Comparison of ENCODE assay signal across 18 cellular contexts in genomic region chr5:2178528-2178927, GRCh38.
DNase-seq lines count a peak whose midpoint lies in the region; ATAC-seq, FAIRE-seq and TF ChIP-seq lines count a peak whose summit lies in the region.
"Had no signal": no experiment of that assay in that cellular context is flagged by ENCODE, and none has a peak within 500 bp of the region (broad histone marks: within the 10 kb centered on the region; RNA-seq: fewer than 3 reads in every experiment).

No MANE protein-coding gene starts in this region.

- POLR2A ChIA-PET in HepG2 (lab: Yijun Ruan, JAX), result no interaction called here

- H3K27me3 ChIP-seq in H9 (ENCODE audit: insufficient read depth, low read length), result no peaks in the 10 kb centered on the region
- H3K27me3 ChIP-seq in HepG2 (ENCODE audit: control insufficient read depth in 1 of 2, insufficient read depth in 2 of 2, low read length in 2 of 2), result peaks cover 5 to 41% of the 10 kb centered on the region in 2 experiments
- H3K27me3 ChIP-seq: BLaER1 had no signal

- TF ChIP-seq POLR2A in HepG2 (IDR thresholded peaks at IDR 0.05; ENCODE audit: insufficient read depth in 1 of 2, low read depth in 2 of 2, low read length in 2 of 2), result no peak

- no peak overlapping the region for H3K27ac ChIP-seq in H9 (ENCODE audit: insufficient read length, low read depth, low read length)
- no peak overlapping the region for H3K27ac ChIP-seq in HepG2 (ENCODE audit: extremely low read length, insufficient read depth, low read length)
- H3K27ac ChIP-seq: BLaER1 had no signal

- H3K23ac ChIP-seq in H9 (ENCODE audit: insufficient read length, low read depth, low read length), result no peak overlapping the region

- FAIRE-seq in HepG2 (lab: Jason Lieb, UNC), result no peak
- FAIRE-seq: HTR-8/SVneo had no signal

- no peaks in the 10 kb centered on the region for H3K23me2 ChIP-seq in H9 (ENCODE audit: insufficient read length, low read depth, low read length, poor library complexity, severe bottlenecking)

- no peak overlapping the region for H3K4ac ChIP-seq in H9 (ENCODE audit: low read depth, low read length)

- H3K14ac ChIP-seq in H9 (ENCODE audit: insufficient read depth, low read length), result peak overlapping the region; percentile 8; the same call in 1 of the 2 replicates

- no peak overlapping the region for H2BK5ac ChIP-seq in H9 (ENCODE audit: insufficient read length, low read length)

- H3K4me3 Mint-ChIP-seq in activated naive CD8-positive, alpha-beta T cell treated with anti-CD3 and anti-CD28 coated beads, Interleukin-2, amount 50 U/mL, for 24 hours, result no peak overlapping the region
- H3K4me3 Mint-ChIP-seq in activated naive CD8-positive, alpha-beta T cell treated with anti-CD3 and anti-CD28 coated beads for 36 hours, result no peak overlapping the region
- H3K4me3 Mint-ChIP-seq in H9, result no peak overlapping the region
- H3K4me3 Mint-ChIP-seq: CD14-positive monocyte; CD4-positive, alpha-beta memory T cell had no signal

- in situ Hi-C loops in HepG2 (cut with HindIII; ENCODE audit: extremely low pct_ligation_motif_present, low pct_unique_long_range_greater_than_20kb), result no loop called here

- no peaks in the 10 kb centered on the region for H3K4me1 ChIP-seq in H9 (ENCODE audit: insufficient read depth, low read length)
- H3K4me1 ChIP-seq in HepG2 (ENCODE audit: insufficient read depth, low read length), result no peaks in the 10 kb centered on the region

- no peak overlapping the region for H3K18ac ChIP-seq in H9 (ENCODE audit: insufficient read length, low read depth, low read length)

- no peaks in the 10 kb centered on the region for H4K20me1 ChIP-seq in H9 (ENCODE audit: control insufficient read depth, insufficient read depth, insufficient read length)
- H4K20me1 ChIP-seq in HepG2 (ENCODE audit: insufficient read depth, low read length), result no peaks in the 10 kb centered on the region
- H4K20me1 ChIP-seq: BLaER1 had no signal

- no peak overlapping the region for H2BK20ac ChIP-seq in H9 (ENCODE audit: low read depth, low read length, poor library complexity, severe bottlenecking)

- H2AFZ ChIP-seq in H9 (ENCODE audit: low read length) (no peak overlapping the region), HepG2 (ENCODE audit: low read length) (no peak overlapping the region)

- CTCF ChIA-PET in HepG2 (lab: Yijun Ruan, JAX; ENCODE audit: low intra/inter-chr PET ratio, low total read pairs), result no interaction called here

- BruUV-seq in HepG2 (replicated peaks; lab: Mats Ljungman, UMichigan), result no TSS peak

- H3K9ac ChIP-seq in H9 (ENCODE audit: extremely low read depth, insufficient read length, low read length) (no peak overlapping the region), HepG2 (ENCODE audit: insufficient read depth, low read depth, low read length) (no peak overlapping the region)
- H3K9ac ChIP-seq: BLaER1 had no signal

- no peak overlapping the region for H3K27ac Mint-ChIP-seq in activated naive CD8-positive, alpha-beta T cell treated with anti-CD3 and anti-CD28 coated beads, Interleukin-2, amount 50 U/mL, for 24 hours
- no peak overlapping the region for H3K27ac Mint-ChIP-seq in activated naive CD8-positive, alpha-beta T cell treated with anti-CD3 and anti-CD28 coated beads for 36 hours
- H3K27ac Mint-ChIP-seq in H9, result no peak overlapping the region
- H3K27ac Mint-ChIP-seq: CD14-positive monocyte; CD4-positive, alpha-beta memory T cell had no signal

- H3K79me1 ChIP-seq in H9 (ENCODE audit: insufficient read depth, low read depth, low read length, poor library complexity, severe bottlenecking), result no peaks in the 10 kb centered on the region

- no peaks in the 10 kb centered on the region for H3K9me3 Mint-ChIP-seq in activated naive CD8-positive, alpha-beta T cell treated with anti-CD3 and anti-CD28 coated beads, Interleukin-2, amount 50 U/mL, for 24 hours
- H3K9me3 Mint-ChIP-seq in activated naive CD8-positive, alpha-beta T cell treated with anti-CD3 and anti-CD28 coated beads for 36 hours, result no peaks in the 10 kb centered on the region
- H3K9me3 Mint-ChIP-seq in H9, result no peaks in the 10 kb centered on the region
- H3K9me3 Mint-ChIP-seq: CD4-positive, alpha-beta memory T cell had no signal

- H2BK120ac ChIP-seq in H9 (ENCODE audit: low read depth, low read length, poor library complexity, severe bottlenecking), result no peak overlapping the region

- H2AK5ac ChIP-seq in H9 (ENCODE audit: insufficient read length, low read length), result no peak overlapping the region

- no peak overlapping the region for H3K4me2 ChIP-seq in H9 (ENCODE audit: insufficient read depth, insufficient read length, low read length)
- H3K4me2 ChIP-seq in HepG2 (ENCODE audit: low read depth, low read length), result no peak overlapping the region
- H3K4me2 ChIP-seq: BLaER1 had no signal

- no CpG with 5 or more reads among the region's 12 CpGs for WGBS in H9 (ENCODE audit: extremely low coverage, insufficient read length, low lambda C conversion rate)
- 20% methylated on average over 1 of the region's 12 CpGs for WGBS in HepG2 (ENCODE audit: low lambda C conversion rate)

- no peaks in the 10 kb centered on the region for H3K27me3 Mint-ChIP-seq in activated naive CD8-positive, alpha-beta T cell treated with anti-CD3 and anti-CD28 coated beads, Interleukin-2, amount 50 U/mL, for 24 hours
- peaks cover 3% of the 10 kb centered on the region for H3K27me3 Mint-ChIP-seq in activated naive CD8-positive, alpha-beta T cell treated with anti-CD3 and anti-CD28 coated beads for 36 hours
- no peaks in the 10 kb centered on the region for H3K27me3 Mint-ChIP-seq in H9 (ENCODE audit: low read depth)
- H3K27me3 Mint-ChIP-seq: CD4-positive, alpha-beta memory T cell had no signal

- H3K79me2 ChIP-seq in H9 (ENCODE audit: insufficient read depth, low read length) (no peaks in the 10 kb centered on the region), HepG2 (ENCODE audit: insufficient read depth, low read length) (no peaks in the 10 kb centered on the region)

- DNase-seq in activated naive CD8-positive, alpha-beta T cell treated with anti-CD3 and anti-CD28 coated beads, Interleukin-2, amount 50 U/mL, for 24 hours, result no peak
- DNase-seq in activated naive CD8-positive, alpha-beta T cell treated with anti-CD3 and anti-CD28 coated beads for 36 hours, result no peak
- peak; percentile 23 for DNase-seq in H9
- no peak for DNase-seq in HepG2 (ENCODE audit: low spot score)
- peak; percentile 75 for DNase-seq in posterior vena cava (ENCODE audit: low spot score)
- DNase-seq in NCI-H2107 treated with DMSO at 0.1 percent for 48 hours (lab: John Stamatoyannopoulos, UW; ENCODE audit: unreplicated experiment), result no peak
- DNase-seq in NOMO-1 (lab: John Stamatoyannopoulos, UW; ENCODE audit: unreplicated experiment in 2 of 2), result no peak
- DNase-seq: 8988T; CD4-positive, alpha-beta memory T cell; DMS153; DMS79; GDM1; GOT3; H7 had no signal

- H4K5ac ChIP-seq in H9 (ENCODE audit: insufficient read length, low read depth, low read length), result no peak overlapping the region

- H2BK15ac ChIP-seq in H9 (ENCODE audit: low read depth, low read length), result no peak overlapping the region

- no peaks in the 10 kb centered on the region for H3K36me3 Mint-ChIP-seq in activated naive CD8-positive, alpha-beta T cell treated with anti-CD3 and anti-CD28 coated beads, Interleukin-2, amount 50 U/mL, for 24 hours (ENCODE audit: low read depth)
- H3K36me3 Mint-ChIP-seq in activated naive CD8-positive, alpha-beta T cell treated with anti-CD3 and anti-CD28 coated beads for 36 hours, result no peaks in the 10 kb centered on the region
- no peaks in the 10 kb centered on the region for H3K36me3 Mint-ChIP-seq in H9 (ENCODE audit: insufficient read depth in 1 of 3, low read depth in 3 of 3)
- H3K36me3 Mint-ChIP-seq: CD14-positive monocyte; CD4-positive, alpha-beta memory T cell had no signal

- H4K8ac ChIP-seq in H9 (replicated peaks; ENCODE audit: insufficient read length, low read depth, low read length), result no peak overlapping the region

- no peak overlapping the region for H3T11ph ChIP-seq in H9 (ENCODE audit: low read length)

- no peak overlapping the region for H4K91ac ChIP-seq in H9 (ENCODE audit: insufficient read length, low read depth, low read length)

- H3K4me1 Mint-ChIP-seq in activated naive CD8-positive, alpha-beta T cell treated with anti-CD3 and anti-CD28 coated beads, Interleukin-2, amount 50 U/mL, for 24 hours, result no peaks in the 10 kb centered on the region
- H3K4me1 Mint-ChIP-seq in activated naive CD8-positive, alpha-beta T cell treated with anti-CD3 and anti-CD28 coated beads for 36 hours, result no peaks in the 10 kb centered on the region
- no peaks in the 10 kb centered on the region for H3K4me1 Mint-ChIP-seq in H9
- H3K4me1 Mint-ChIP-seq: CD14-positive monocyte; CD4-positive, alpha-beta memory T cell had no signal

- H3K4me3 ChIP-seq in HepG2 (replicated peaks in 1 of 3; ENCODE audit: insufficient read depth in 1 of 3, low read depth in 2 of 3, low read length in 3 of 3), result no peak overlapping the region
- H3K4me3 ChIP-seq: BLaER1 had no signal

- no peaks in the 10 kb centered on the region for H3K36me3 ChIP-seq in HepG2 (replicated peaks in 1 of 2; ENCODE audit: control insufficient read depth in 1 of 2, insufficient read depth in 2 of 2, low read length in 2 of 2)
- H3K36me3 ChIP-seq: BLaER1 had no signal

- TF ChIP-seq CTCF in H9 (conservative IDR thresholded peaks at IDR 0.05) (no peak), HepG2 (CRISPR knock-in tag; IDR thresholded peaks at IDR 0.05) (no peak)

- peak; percentile 21 for ATAC-seq in activated naive CD8-positive, alpha-beta T cell treated with anti-CD3 and anti-CD28 coated beads, Interleukin-2, amount 50 U/mL, for 24 hours
- ATAC-seq in HepG2, result no peak; the same call in 2 of the 3 replicates
- ATAC-seq in GM21526 (IDR thresholded peaks at IDR 0.05; ENCODE audit: low FRiP score, unreplicated experiment), result no peak

- H3K9me3 ChIP-seq in H9 (ENCODE audit: control insufficient read depth, low read depth, low read length), result no peaks in the 10 kb centered on the region
- no peaks in the 10 kb centered on the region for H3K9me3 ChIP-seq in HepG2 (ENCODE audit: low read length)
- H3K9me3 ChIP-seq: BLaER1 had no signal

- intact Hi-C loops in HepG2 (cut with micrococcal nuclease; ENCODE audit: unreplicated experiment) (no loop called here), posterior vena cava (cut with DNase I) (no loop called here)

- no peak overlapping the region for H2BK12ac ChIP-seq in H9 (ENCODE audit: insufficient read length, low read depth, low read length)

- TF ChIP-seq RAD21 in HepG2 (CRISPR knock-in tag; IDR thresholded peaks at IDR 0.05), result no peak

- TF ChIP-seq EP300 in HepG2 (IDR thresholded peaks at IDR 0.05; ENCODE audit: low read depth in 2 of 2, low read length in 2 of 2), result no peak
- no peak for TF ChIP-seq EP300 in HepG2 (CRISPR knock-in tag; IDR thresholded peaks at IDR 0.05; ENCODE audit: borderline replicate concordance)

- H3K56ac ChIP-seq in H9 (ENCODE audit: insufficient read length, low read depth, low read length), result no peak overlapping the region

TF ChIP-seq in HepG2, 621 proteins besides CTCF, POLR2A, EP300 and RAD21:
- TF ChIP-seq ELF4 (CRISPR knock-in tag; IDR thresholded peaks at IDR 0.05; ENCODE audit: borderline replicate concordance), result no peak
- 0 out of 2 replicates have a peak, but pooled peaks have one; percentile 29 for TF ChIP-seq LCORL (IDR thresholded peaks at IDR 0.05)
- no peak for TF ChIP-seq LCORL (CRISPR knock-in tag; IDR thresholded peaks at IDR 0.05)
- no peak for TF ChIP-seq ZBTB7B (CRISPR knock-in tag; IDR thresholded peaks at IDR 0.05)

Comparison
In these comparisons a context has a peak if more than half of its experiments do, and no peak if none do; other contexts are left out.
1. DNase-seq: peak in H9 (single experiment) and posterior vena cava (single experiment); none in activated naive CD8-positive, alpha-beta T cell treated with anti-CD3 and anti-CD28 coated beads, Interleukin-2, amount 50 U/mL, for 24 hours (single experiment), activated naive CD8-positive, alpha-beta T cell treated with anti-CD3 and anti-CD28 coated beads for 36 hours (single experiment), HepG2 (single experiment), NCI-H2107 treated with DMSO at 0.1 percent for 48 hours (single experiment) and NOMO-1 (0 of 2).